ENCODE assay signal across 8 cellular contexts in genomic region chr7:44103941-44104879, GRCh38. TPM values are rescaled to one million over a fixed set of nuclear protein-coding genes. Genes with fewer than 3 reads are reported as not detected.
DNase-seq lines count a peak whose midpoint lies in the region; ATAC-seq and TF ChIP-seq lines count a peak whose summit lies in the region.

AEBP1 (plus strand) TSS chr7:44104345; CDS start chr7:44104666, 321 bp downstream.

- no peak for TF ChIP-seq CTCF in parathyroid adenoma (IDR thresholded peaks at IDR 0.05)

- H3K4me3 ChIP-seq in parathyroid adenoma (ENCODE audit: low read depth, low read length), result peak within 1 kb of the TSS; percentile 37

- peak; percentile 78 to 84 for ATAC-seq in activated T-cell treated with anti-CD3 and anti-CD28 coated beads, Interleukin-2, amount 50 U/mL, for 72 hours (replicated peaks in 1 of 2)
- ATAC-seq in Right ventricle myocardium superior (ENCODE audit: poor library complexity) (peak; percentile 36), GM18873 (IDR thresholded peaks at IDR 0.05; ENCODE audit: low FRiP score, unreplicated experiment) (no peak)

- peak within 1 kb of the TSS; percentile 35 for H3K27ac Mint-ChIP-seq in activated CD4-positive, alpha-beta T cell treated with anti-CD3 and anti-CD28 coated beads, Interleukin-2, amount 10 ng/mL, durations not matched to agents 24 days and 14 days
- no peak within 1 kb of the TSS for H3K27ac Mint-ChIP-seq in activated T-cell treated with anti-CD3 and anti-CD28 coated beads, Interleukin-2, amount 50 U/mL, for 72 hours

- peaks cover 17% of the 10 kb centered on the region for H3K27me3 Mint-ChIP-seq in activated CD4-positive, alpha-beta T cell treated with anti-CD3 and anti-CD28 coated beads, Interleukin-2, amount 10 ng/mL, durations not matched to agents 24 days and 14 days
- H3K27me3 Mint-ChIP-seq in activated T-cell treated with anti-CD3 and anti-CD28 coated beads, Interleukin-2, amount 50 U/mL, for 72 hours (ENCODE audit: low read depth), result no peaks in the 10 kb centered on the region

- no peaks in the 10 kb centered on the region for H3K36me3 ChIP-seq in parathyroid adenoma (ENCODE audit: control insufficient read depth, insufficient read depth, low read length)

- no peak within 1 kb of the TSS for H3K27ac ChIP-seq in parathyroid adenoma

- H3K9me3 ChIP-seq in parathyroid adenoma (ENCODE audit: control insufficient read depth, low read length), result no peaks in the 10 kb centered on the region

- peak within 1 kb of the TSS; percentile 67 for H2AFZ ChIP-seq in parathyroid adenoma

- peak within 1 kb of the TSS; percentile 76 for H3K4me3 Mint-ChIP-seq in activated CD4-positive, alpha-beta T cell treated with anti-CD3 and anti-CD28 coated beads, Interleukin-2, amount 10 ng/mL, durations not matched to agents 24 days and 14 days
- peak within 1 kb of the TSS; percentile 67 to 77 for H3K4me3 Mint-ChIP-seq in activated T-cell treated with anti-CD3 and anti-CD28 coated beads, Interleukin-2, amount 50 U/mL, for 72 hours

- H3K4me2 ChIP-seq in parathyroid adenoma (ENCODE audit: low read length), result peak within 1 kb of the TSS; percentile 63

- H3K4me1 Mint-ChIP-seq in activated CD4-positive, alpha-beta T cell treated with anti-CD3 and anti-CD28 coated beads, Interleukin-2, amount 10 ng/mL, durations not matched to agents 24 days and 14 days, result peaks cover 7% of the 10 kb centered on the region
- peaks cover 12% of the 10 kb centered on the region for H3K4me1 Mint-ChIP-seq in activated T-cell treated with anti-CD3 and anti-CD28 coated beads, Interleukin-2, amount 50 U/mL, for 72 hours (ENCODE audit: low read depth)

- no peaks in the 10 kb centered on the region for H3K4me1 ChIP-seq in parathyroid adenoma

- H3K36me3 Mint-ChIP-seq in activated CD4-positive, alpha-beta T cell treated with anti-CD3 and anti-CD28 coated beads, Interleukin-2, amount 10 ng/mL, durations not matched to agents 24 days and 14 days (ENCODE audit: low read depth), result no peaks in the 10 kb centered on the region
- H3K36me3 Mint-ChIP-seq in activated T-cell treated with anti-CD3 and anti-CD28 coated beads, Interleukin-2, amount 50 U/mL, for 72 hours (ENCODE audit: insufficient read depth in 2 of 2), result no peaks in the 10 kb centered on the region

- intact Hi-C loops in activated CD4-positive, alpha-beta T cell treated with anti-CD3 and anti-CD28 coated beads, Interleukin-2, amount 10 ng/mL, durations not matched to agents 24 days and 14 days (cut with micrococcal nuclease), result loop anchor here (1.0 kb wide), 1 partner anchor 22 kb away; the partner anchor contains the start of gene POLM
- intact Hi-C loops in Right ventricle myocardium superior (cut with DNase I), result no loop called here

- peak; percentile 77 for DNase-seq in activated CD4-positive, alpha-beta T cell treated with anti-CD3 and anti-CD28 coated beads, Interleukin-2, amount 10 ng/mL, durations not matched to agents 24 days and 14 days
- DNase-seq in activated CD4-positive, alpha-beta T cell treated with anti-CD3 and anti-CD28 coated beads for 1 hour, result no peak
- DNase-seq in activated T-cell treated with anti-CD3 and anti-CD28 coated beads, Interleukin-2, amount 50 U/mL, for 72 hours, result peak; percentile 64 to 65
- DNase-seq in Right ventricle myocardium superior (no peak), Ammon's horn (ENCODE audit: low spot score) (no peak), DMS 273 (lab: John Stamatoyannopoulos, UW; ENCODE audit: unreplicated experiment) (no peak)

- no peaks in the 10 kb centered on the region for H3K27me3 ChIP-seq in parathyroid adenoma (ENCODE audit: control insufficient read depth, insufficient read depth, low read length)

- H3K9me3 Mint-ChIP-seq in activated CD4-positive, alpha-beta T cell treated with anti-CD3 and anti-CD28 coated beads, Interleukin-2, amount 10 ng/mL, durations not matched to agents 24 days and 14 days, result no peaks in the 10 kb centered on the region
- no peaks in the 10 kb centered on the region for H3K9me3 Mint-ChIP-seq in activated T-cell treated with anti-CD3 and anti-CD28 coated beads, Interleukin-2, amount 50 U/mL, for 72 hours

- no peaks in the 10 kb centered on the region for H3K79me2 ChIP-seq in parathyroid adenoma

- no peak within 1 kb of the TSS for H3K9ac ChIP-seq in parathyroid adenoma

RNA-seq across cellular contexts. Expression of gene AEBP1, which starts in this region (rescaled TPM):
- total RNA-seq in activated CD4-positive, alpha-beta T cell treated with anti-CD3 and anti-CD28 coated beads, Interleukin-2, amount 10 ng/mL, durations not matched to agents 24 days and 14 days, result 21.6 and 22.2 TPM in 2 replicates
- 10 to 100 TPM; 18.1 to 18.4 TPM for total RNA-seq in activated T-cell treated with anti-CD3 and anti-CD28 coated beads, Interleukin-2, amount 50 U/mL, for 72 hours
- 12.4 TPM for total RNA-seq in Right ventricle myocardium superior

Comparison
In these comparisons a context has a peak if more than half of its experiments do, and no peak if none do; other contexts are left out.
1. DNase-seq: peak in activated CD4-positive, alpha-beta T cell treated with anti-CD3 and anti-CD28 coated beads, Interleukin-2, amount 10 ng/mL, durations not matched to agents 24 days and 14 days (single experiment) and activated T-cell treated with anti-CD3 and anti-CD28 coated beads, Interleukin-2, amount 50 U/mL, for 72 hours (2 of 2); none in activated CD4-positive, alpha-beta T cell treated with anti-CD3 and anti-CD28 coated beads for 1 hour (single experiment), Right ventricle myocardium superior (single experiment), Ammon's horn (single experiment) and DMS 273 (single experiment).